ENCODE assay signal across 8 cellular contexts in the genomic region with DNA sequence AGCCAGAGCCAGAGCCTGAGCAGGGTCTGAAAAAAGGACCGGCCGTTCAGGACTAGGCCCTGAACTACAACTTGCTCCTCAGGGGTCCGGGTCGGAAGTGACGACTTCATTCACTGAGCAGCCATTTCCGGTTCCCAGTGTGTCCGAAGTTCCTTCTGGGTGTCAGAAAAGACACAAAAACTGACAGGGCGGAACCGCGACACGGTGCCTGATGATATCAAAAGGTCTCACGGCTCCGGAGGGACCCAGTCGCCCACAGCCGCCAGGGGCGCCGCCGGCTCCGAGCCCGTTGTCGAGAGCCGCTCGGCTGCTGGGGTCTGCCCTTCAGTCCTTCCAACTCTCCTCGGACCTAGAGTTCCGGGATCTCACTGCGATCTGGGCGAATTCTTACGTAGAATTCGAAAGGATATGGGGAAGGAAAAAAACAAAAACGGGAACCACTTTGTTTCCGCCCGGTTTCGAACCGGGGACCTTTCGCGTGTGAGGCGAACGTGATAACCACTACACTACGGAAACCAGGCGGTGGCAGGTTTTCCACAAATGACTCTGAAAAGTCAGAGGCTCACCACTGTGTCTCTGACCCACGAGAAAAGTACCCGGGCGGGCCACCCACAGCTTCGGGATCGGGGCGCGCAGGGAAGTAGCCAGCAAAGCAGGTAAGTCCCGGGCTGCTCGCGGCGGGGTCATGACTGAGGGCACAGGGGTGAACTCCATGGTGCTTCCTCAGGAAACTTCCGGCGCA. TPM values are rescaled to one million over a fixed set of nuclear protein-coding genes. Genes with fewer than 3 reads are reported as not detected.
DNase-seq lines count a peak whose midpoint lies in the region; ATAC-seq, FAIRE-seq and TF ChIP-seq lines count a peak whose summit lies in the region.

No MANE protein-coding gene starts in this region.

- no peaks in the 10 kb centered on the region for H3K9me3 ChIP-seq in keratinocyte (ENCODE audit: control insufficient read depth, low read depth, low read length)

- no peaks in the 10 kb centered on the region for H3K79me2 ChIP-seq in keratinocyte (ENCODE audit: control insufficient read depth, insufficient read depth, low read length)

- peak overlapping the region; percentile 97 for H2AFZ ChIP-seq in keratinocyte (ENCODE audit: control insufficient read depth, low read length)

- H4K20me1 ChIP-seq in keratinocyte (ENCODE audit: control insufficient read depth, extremely low read depth, insufficient read depth, low read length): no peaks in the 10 kb centered on the region

- H3K27me3 ChIP-seq in keratinocyte (ENCODE audit: control insufficient read depth, extremely low read depth, insufficient read depth, low read length): no peaks in the 10 kb centered on the region

- no peaks in the 10 kb centered on the region for H3K36me3 ChIP-seq in keratinocyte (ENCODE audit: control insufficient read depth in 2 of 2, extremely low read depth in 1 of 2, insufficient read depth in 2 of 2, low read length in 2 of 2)

- H3K27ac ChIP-seq in keratinocyte (ENCODE audit: control insufficient read depth, insufficient read depth, low read length): peak overlapping the region; percentile 96

- H3K9me1 ChIP-seq in keratinocyte (ENCODE audit: control insufficient read depth, extremely low read depth, insufficient read depth, low read length): no peaks in the 10 kb centered on the region

- H3K4me3 ChIP-seq in keratinocyte (ENCODE audit: control insufficient read depth in 2 of 3, extremely low read depth in 1 of 3, insufficient read depth in 2 of 3, low read depth in 1 of 3, low read length in 3 of 3): peak overlapping the region; percentile 55 to 79 (median 69)

- dilution Hi-C loops in keratinocyte (cut with MboI; ENCODE audit: extremely low pct_ligation_motif_present, low sequenced_read_pairs): no loop called here

- H3K4me2 ChIP-seq in keratinocyte (ENCODE audit: control insufficient read depth, extremely low read depth, insufficient read depth, low read depth, low read length): peak overlapping the region; percentile 89

- peaks cover 6% of the 10 kb centered on the region for H3K4me1 ChIP-seq in keratinocyte (ENCODE audit: control insufficient read depth, extremely low read depth, insufficient read depth, low read length)

- peak; percentile 24 to 46 (median 45) for TF ChIP-seq CTCF in keratinocyte (optimal IDR thresholded peaks at IDR 0.05 in 1 of 3, IDR thresholded peaks at IDR 0.05 in 1 of 3, conservative IDR thresholded peaks at IDR 0.05 in 1 of 3; ENCODE audit: extremely low read depth in 1 of 3, insufficient read depth in 2 of 3, low read length in 3 of 3)

- peak overlapping the region; percentile 93 for H3K9ac ChIP-seq in keratinocyte (ENCODE audit: control insufficient read depth, extremely low read depth, insufficient read depth, low read length)

- ATAC-seq in GM19025 (IDR thresholded peaks at IDR 0.05; ENCODE audit: low read depth, unreplicated experiment): peak; percentile 65
- peak; percentile 73 for ATAC-seq in HG03280 (IDR thresholded peaks at IDR 0.05; ENCODE audit: unreplicated experiment)
- peak; percentile 76 to 82 for ATAC-seq in activated CD4-positive, CD25-positive, alpha-beta regulatory T cell treated with anti-CD3 and anti-CD28 coated beads, Interleukin-2, amount 50 U/mL, for 24 hours

- DNase-seq in AG20443 (ENCODE audit: low spot score) (peak; percentile 85), NCI-H446 (lab: John Stamatoyannopoulos, UW) (peak; percentile 89 to 91), cerebellar cortex (ENCODE audit: low spot score) (peak; percentile 95), keratinocyte (ENCODE audit: low read depth, low spot score) (peak; percentile 25)
- DNase-seq in stimulated activated CD4-positive, alpha-beta T cell treated with anti-CD3 and anti-CD28 coated beads, Interleukin-12 subunit alpha, Interleukin-12 subunit beta, amount 100 ng/mL, for 48 hours (ENCODE audit: low read depth in 2 of 3, low spot score in 1 of 3): peak; percentile 80 to 96 (median 89)

- FAIRE-seq in keratinocyte (lab: Jason Lieb, UNC): peak; percentile 66

RNA-seq across cellular contexts. Expression of gene CFAP126, which starts 31.8 kb away (rescaled TPM):
- not detected in 3 replicates for polyA plus RNA-seq in keratinocyte
- polyA plus RNA-seq in keratinocyte (2011; ENCODE audit: low read depth): not detected
- not detected in 2 replicates for polyA plus RNA-seq in keratinocyte (2011; cell fraction: cytosol; rRNA removed)
- not detected in 2 replicates for polyA plus RNA-seq in keratinocyte (2011; cell fraction: nucleus; rRNA removed)
- polyA plus RNA-seq in keratinocyte (2012; ENCODE audit: low replicate concordance): not detected in 2 replicates
- polyA minus RNA-seq in keratinocyte: not detected in 3 replicates
- not detected for polyA minus RNA-seq in keratinocyte (2011; cell fraction: cytosol; rRNA and poly(A)+ RNA removed)
- not detected in 2 replicates for polyA minus RNA-seq in keratinocyte (2011; cell fraction: nucleus; rRNA and poly(A)+ RNA removed)

Comparison
In these comparisons a context has a peak if more than half of its experiments do, and no peak if none do; other contexts are left out.
1. Peak in every context shown above with its lines: DNase-seq, ATAC-seq, H3K4me3 ChIP-seq and H3K27ac ChIP-seq.
2. DNase-seq: peak in every context shown above with its lines; median percentile 95 in cerebellar cortex; 90 in NCI-H446; 89 in stimulated activated CD4-positive, alpha-beta T cell treated with anti-CD3 and anti-CD28 coated beads, Interleukin-12 subunit alpha, Interleukin-12 subunit beta, amount 100 ng/mL, for 48 hours; 85 in AG20443; 25 in keratinocyte.